In genomic region chr1:204653590-204654340, GRCh38 we compare ENCODE assay signal across 24 cellular contexts. TPM values are rescaled to one million over a fixed set of nuclear protein-coding genes. Genes with fewer than 3 reads are reported as not detected.
"Had no signal": no experiment of that assay in that cellular context is flagged by ENCODE, and none has a peak within 500 bp of the region (broad histone marks: within the 10 kb centered on the region; RNA-seq: fewer than 3 reads in every experiment).

No MANE protein-coding gene starts in this region.

- FAIRE-seq: HTR-8/SVneo, RCC 7860 had no signal

- H3K4me3 ChIP-seq: SJSA1, SK-N-MC had no signal

- H3K36me3 ChIP-seq: SJSA1 had no signal

- DNase-seq: KBM-7, MV-4-11, NCI-H1048, NCI-H1105, NCI-H1436 treated with DMSO at 0.1 percent for 48 hours, NCI-H1694, NCI-H187 treated with DMSO at 0.1 percent for 48 hours, NCI-H2029 treated with DMSO at 0.1 percent for 48 hours, NCI-H2171 treated with DMSO at 0.1 percent for 48 hours, NCI-H345, NCI-H446 treated with DMSO at 0.1 percent for 48 hours, NCI-H510A treated with DMSO at 0.1 percent for 48 hours, NCI-H526, Right ventricle myocardium superior, RPMI8226, SIG-M5 had no signal

- H3K9me3 ChIP-seq: SJSA1 had no signal

- H3K4me1 ChIP-seq: SJSA1 had no signal

- H3K27ac ChIP-seq: HL-60, SJSA1, SK-N-MC had no signal

RNA-seq across cellular contexts. Expression of gene LRRN2, which starts 31.8 kb away (rescaled TPM):
- total RNA-seq: LHCN-M2, MCF 10A, SJSA1 had no signal
- polyA plus RNA-seq: IgD-negative memory B cell had no signal
